In the genomic region with DNA sequence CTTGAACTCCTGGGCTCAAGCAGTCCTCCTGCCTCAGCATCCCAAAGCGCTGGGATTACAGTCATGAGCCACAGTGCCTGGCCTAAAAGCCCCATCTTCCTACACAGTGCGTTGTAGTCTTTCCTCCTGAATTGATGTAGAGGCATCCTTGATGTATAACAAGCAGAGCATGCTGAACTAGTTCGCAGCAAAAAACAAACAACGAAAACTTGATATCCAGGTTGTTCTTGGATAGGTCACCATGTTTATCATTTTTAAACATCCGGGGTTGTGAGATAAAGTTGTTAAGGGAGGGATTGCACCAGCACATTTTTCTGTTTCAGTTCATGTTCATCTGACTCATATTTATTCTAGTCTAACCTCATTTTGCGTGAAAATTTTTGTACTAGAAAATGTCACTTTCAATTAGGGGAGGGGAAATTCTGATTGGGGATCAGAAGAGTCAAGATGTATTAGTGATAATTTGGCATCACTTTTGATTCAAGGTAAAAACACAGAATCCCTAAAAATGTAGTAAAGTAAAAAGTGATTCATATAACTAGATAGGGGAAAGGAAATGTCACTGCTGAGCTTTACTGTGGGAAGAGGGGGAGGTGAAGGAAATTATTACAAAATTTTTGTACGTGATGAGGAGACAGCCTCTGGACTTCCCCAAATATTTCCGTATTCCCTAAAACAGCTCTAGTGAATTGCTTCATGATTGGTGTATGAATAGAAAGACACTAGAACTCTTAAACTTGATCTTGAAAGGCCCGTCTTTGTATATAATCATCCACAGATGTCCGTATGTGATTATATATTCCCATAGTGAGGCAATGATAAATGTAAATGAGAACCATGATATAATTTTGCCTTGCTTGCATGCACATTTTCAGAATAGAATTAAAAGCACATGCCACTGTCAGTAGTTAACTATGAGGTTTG, we compare ENCODE assay signal across 1 cellular context.
TF ChIP-seq lines count a peak whose summit lies in the region.

No MANE protein-coding gene starts in this region.

TF ChIP-seq in HepG2, 621 proteins besides CTCF, POLR2A, EP300 and RAD21:
- TF ChIP-seq, protein P1, sequence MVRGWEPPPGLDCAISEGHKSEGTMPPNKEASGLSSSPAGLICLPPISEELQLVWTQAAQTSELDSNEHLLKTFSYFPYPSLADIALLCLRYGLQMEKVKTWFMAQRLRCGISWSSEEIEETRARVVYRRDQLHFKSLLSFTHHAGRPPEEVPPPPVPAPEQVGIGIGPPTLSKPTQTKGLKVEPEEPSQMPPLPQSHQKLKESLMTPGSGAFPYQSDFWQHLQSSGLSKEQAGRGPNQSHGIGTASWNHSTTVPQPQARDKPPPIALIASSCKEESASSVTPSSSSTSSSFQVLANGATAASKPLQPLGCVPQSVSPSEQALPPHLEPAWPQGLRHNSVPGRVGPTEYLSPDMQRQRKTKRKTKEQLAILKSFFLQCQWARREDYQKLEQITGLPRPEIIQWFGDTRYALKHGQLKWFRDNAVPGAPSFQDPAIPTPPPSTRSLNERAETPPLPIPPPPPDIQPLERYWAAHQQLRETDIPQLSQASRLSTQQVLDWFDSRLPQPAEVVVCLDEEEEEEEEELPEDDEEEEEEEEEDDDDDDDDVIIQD (CRISPR knock-in tag; IDR thresholded peaks at IDR 0.05; ENCODE audit: low read depth) = 0 out of 2 replicates have a peak, but pooled peaks have one; percentile 21
- TF ChIP-seq ETV6 (CRISPR knock-in tag; conservative IDR thresholded peaks at IDR 0.05) = no peak
